Comparison of ENCODE assay signal across 1 cellular context in the genomic region with DNA sequence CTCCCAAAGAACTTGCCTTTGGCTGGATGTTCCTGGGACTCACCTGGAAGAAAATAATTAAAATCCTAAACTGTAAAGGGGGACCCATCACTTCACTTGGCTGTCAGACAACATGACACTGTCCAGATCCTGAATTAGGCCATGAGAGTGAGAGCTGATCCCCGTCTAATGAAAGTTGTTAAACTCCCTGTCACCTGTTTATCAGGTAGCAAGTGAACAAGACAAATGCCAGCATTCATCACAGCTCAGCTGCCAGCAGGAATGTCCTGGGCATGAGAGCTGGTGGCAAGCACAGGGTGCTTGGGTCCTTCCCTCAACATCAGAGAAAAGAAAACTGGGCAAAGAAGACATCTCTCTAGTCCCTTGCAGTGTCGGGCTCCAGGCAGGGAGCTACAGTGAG.
TF ChIP-seq lines count a peak whose summit lies in the region.

No MANE protein-coding gene starts in this region.

TF ChIP-seq in HEK293, 187 proteins besides CTCF, POLR2A, EP300 and RAD21 (continued from another document):
- TF ChIP-seq, protein P1, sequence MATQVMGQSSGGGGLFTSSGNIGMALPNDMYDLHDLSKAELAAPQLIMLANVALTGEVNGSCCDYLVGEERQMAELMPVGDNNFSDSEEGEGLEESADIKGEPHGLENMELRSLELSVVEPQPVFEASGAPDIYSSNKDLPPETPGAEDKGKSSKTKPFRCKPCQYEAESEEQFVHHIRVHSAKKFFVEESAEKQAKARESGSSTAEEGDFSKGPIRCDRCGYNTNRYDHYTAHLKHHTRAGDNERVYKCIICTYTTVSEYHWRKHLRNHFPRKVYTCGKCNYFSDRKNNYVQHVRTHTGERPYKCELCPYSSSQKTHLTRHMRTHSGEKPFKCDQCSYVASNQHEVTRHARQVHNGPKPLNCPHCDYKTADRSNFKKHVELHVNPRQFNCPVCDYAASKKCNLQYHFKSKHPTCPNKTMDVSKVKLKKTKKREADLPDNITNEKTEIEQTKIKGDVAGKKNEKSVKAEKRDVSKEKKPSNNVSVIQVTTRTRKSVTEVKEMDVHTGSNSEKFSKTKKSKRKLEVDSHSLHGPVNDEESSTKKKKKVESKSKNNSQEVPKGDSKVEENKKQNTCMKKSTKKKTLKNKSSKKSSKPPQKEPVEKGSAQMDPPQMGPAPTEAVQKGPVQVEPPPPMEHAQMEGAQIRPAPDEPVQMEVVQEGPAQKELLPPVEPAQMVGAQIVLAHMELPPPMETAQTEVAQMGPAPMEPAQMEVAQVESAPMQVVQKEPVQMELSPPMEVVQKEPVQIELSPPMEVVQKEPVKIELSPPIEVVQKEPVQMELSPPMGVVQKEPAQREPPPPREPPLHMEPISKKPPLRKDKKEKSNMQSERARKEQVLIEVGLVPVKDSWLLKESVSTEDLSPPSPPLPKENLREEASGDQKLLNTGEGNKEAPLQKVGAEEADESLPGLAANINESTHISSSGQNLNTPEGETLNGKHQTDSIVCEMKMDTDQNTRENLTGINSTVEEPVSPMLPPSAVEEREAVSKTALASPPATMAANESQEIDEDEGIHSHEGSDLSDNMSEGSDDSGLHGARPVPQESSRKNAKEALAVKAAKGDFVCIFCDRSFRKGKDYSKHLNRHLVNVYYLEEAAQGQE (tag by site-specific recombination; IDR thresholded peaks at IDR 0.05) = 0 out of 2 replicates have a peak, but pooled peaks have one; percentile 17
- TF ChIP-seq, protein P2, sequence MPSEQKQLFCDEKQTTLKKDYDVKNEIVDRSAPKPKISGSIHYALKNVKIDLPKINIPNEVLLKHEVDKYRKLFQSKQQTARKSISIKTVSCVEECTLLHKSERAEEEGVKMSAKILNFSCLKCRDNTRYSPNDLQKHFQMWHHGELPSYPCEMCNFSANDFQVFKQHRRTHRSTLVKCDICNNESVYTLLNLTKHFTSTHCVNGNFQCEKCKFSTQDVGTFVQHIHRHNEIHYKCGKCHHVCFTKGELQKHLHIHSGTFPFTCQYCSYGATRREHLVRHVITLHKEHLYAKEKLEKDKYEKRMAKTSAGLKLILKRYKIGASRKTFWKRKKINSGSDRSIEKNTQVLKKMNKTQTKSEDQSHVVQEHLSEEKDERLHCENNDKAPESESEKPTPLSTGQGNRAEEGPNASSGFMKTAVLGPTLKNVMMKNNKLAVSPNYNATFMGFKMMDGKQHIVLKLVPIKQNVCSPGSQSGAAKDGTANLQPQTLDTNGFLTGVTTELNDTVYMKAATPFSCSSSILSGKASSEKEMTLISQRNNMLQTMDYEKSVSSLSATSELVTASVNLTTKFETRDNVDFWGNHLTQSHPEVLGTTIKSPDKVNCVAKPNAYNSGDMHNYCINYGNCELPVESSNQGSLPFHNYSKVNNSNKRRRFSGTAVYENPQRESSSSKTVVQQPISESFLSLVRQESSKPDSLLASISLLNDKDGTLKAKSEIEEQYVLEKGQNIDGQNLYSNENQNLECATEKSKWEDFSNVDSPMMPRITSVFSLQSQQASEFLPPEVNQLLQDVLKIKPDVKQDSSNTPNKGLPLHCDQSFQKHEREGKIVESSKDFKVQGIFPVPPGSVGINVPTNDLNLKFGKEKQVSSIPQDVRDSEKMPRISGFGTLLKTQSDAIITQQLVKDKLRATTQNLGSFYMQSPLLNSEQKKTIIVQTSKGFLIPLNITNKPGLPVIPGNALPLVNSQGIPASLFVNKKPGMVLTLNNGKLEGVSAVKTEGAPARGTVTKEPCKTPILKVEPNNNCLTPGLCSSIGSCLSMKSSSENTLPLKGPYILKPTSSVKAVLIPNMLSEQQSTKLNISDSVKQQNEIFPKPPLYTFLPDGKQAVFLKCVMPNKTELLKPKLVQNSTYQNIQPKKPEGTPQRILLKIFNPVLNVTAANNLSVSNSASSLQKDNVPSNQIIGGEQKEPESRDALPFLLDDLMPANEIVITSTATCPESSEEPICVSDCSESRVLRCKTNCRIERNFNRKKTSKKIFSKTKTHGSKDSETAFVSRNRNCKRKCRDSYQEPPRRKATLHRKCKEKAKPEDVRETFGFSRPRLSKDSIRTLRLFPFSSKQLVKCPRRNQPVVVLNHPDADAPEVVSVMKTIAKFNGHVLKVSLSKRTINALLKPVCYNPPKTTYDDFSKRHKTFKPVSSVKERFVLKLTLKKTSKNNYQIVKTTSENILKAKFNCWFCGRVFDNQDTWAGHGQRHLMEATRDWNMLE (tag by site-specific recombination; conservative IDR thresholded peaks at IDR 0.05; ENCODE audit: low read depth) = no peak
- no peak for TF ChIP-seq ZNF624 (tag by site-specific recombination; IDR thresholded peaks at IDR 0.05)
